10 cellular contexts compared by ENCODE assay signal in genomic region chr19:16002380-16002779, GRCh38. TPM values are rescaled to one million over a fixed set of nuclear protein-coding genes. Genes with fewer than 3 reads are reported as not detected.
DNase-seq lines count a peak whose midpoint lies in the region; ATAC-seq and TF ChIP-seq lines count a peak whose summit lies in the region.
"Had no signal": no experiment of that assay in that cellular context is flagged by ENCODE, and none has a peak within 500 bp of the region (broad histone marks: within the 10 kb centered on the region; RNA-seq: fewer than 3 reads in every experiment).

No MANE protein-coding gene starts in this region.

- POLR2A ChIA-PET in HCT116 (lab: Charles Lee), result no interaction called here

- TF ChIP-seq CTCF in HCT116 (IDR thresholded peaks at IDR 0.05 in 2 of 3, conservative IDR thresholded peaks at IDR 0.05 in 1 of 3; ENCODE audit: borderline replicate concordance in 1 of 3, insufficient read depth in 1 of 3, low read depth in 2 of 3, low read length in 2 of 3) (no peak), fibroblast of the aortic adventitia (IDR thresholded peaks at IDR 0.05; ENCODE audit: insufficient read depth, low read length) (no peak)

- H3K79me2 ChIP-seq in HCT116 (ENCODE audit: insufficient read depth, low read length), result no peaks in the 10 kb centered on the region

- no peak for TF ChIP-seq RAD21 in HCT116 (IDR thresholded peaks at IDR 0.05; ENCODE audit: low read depth)

- in situ Hi-C loops in ACHN (cut with HindIII; ENCODE audit: low pct_ligation_motif_present, low pct_unique_long_range_greater_than_20kb, low sequenced_read_pairs), result no loop called here

- intact Hi-C loops in HCT116 (cut with micrococcal nuclease), result no loop called here

- H4K20me1 ChIP-seq in HCT116 (ENCODE audit: insufficient read depth), result no peaks in the 10 kb centered on the region

- no TSS peak for BruUV-seq in HCT116 (replicated peaks; lab: Mats Ljungman, UMichigan)

- CTCF ChIA-PET in HCT116 (lab: Charles Lee), result no interaction called here

- no peak overlapping the region for H3K27ac ChIP-seq in HCT116 (ENCODE audit: low read depth, low read length)
- no peak overlapping the region for H3K27ac ChIP-seq in SJCRH30

- TF ChIP-seq POLR2A in HCT116 (IDR thresholded peaks at IDR 0.05; ENCODE audit: borderline replicate concordance, extremely low read depth, insufficient read depth, insufficient read length), result no peak

- H3K9me2 ChIP-seq in HCT116 (ENCODE audit: insufficient read depth), result no peaks in the 10 kb centered on the region

- peak overlapping the region; percentile 7; the same call in 1 of the 2 replicates for H3K4me2 ChIP-seq in HCT116 (ENCODE audit: low read length)

- no peak for ATAC-seq in HCT116
- ATAC-seq in SK-N-SH treated with all-trans-retinoic acid at 6 μM for 48 hours, result peak; percentile 45
- ATAC-seq in GM18519 (IDR thresholded peaks at IDR 0.05; ENCODE audit: low FRiP score, unreplicated experiment), result no peak
- ATAC-seq in HG02763 (IDR thresholded peaks at IDR 0.05; ENCODE audit: unreplicated experiment), result no peak

- H3K4me3 ChIP-seq in HCT116 (replicated peaks in 1 of 2; ENCODE audit: low read depth in 1 of 2, low read length in 2 of 2) (no peak overlapping the region), fibroblast of the aortic adventitia (ENCODE audit: low read depth, low read length) (peak overlapping the region; percentile 54), skeletal muscle cell (ENCODE audit: low read depth, low read length) (peak overlapping the region; percentile 41), SJCRH30 (no peak overlapping the region)

- DNase-seq in HCT116 (ENCODE audit: low read depth, low spot score) (no peak), fibroblast of the aortic adventitia (ENCODE audit: low read depth) (no peak), skeletal muscle cell (ENCODE audit: low read depth) (no peak), ACHN (no peak), SJCRH30 (no peak)
- DNase-seq: mesendoderm had no signal

- H3K9me3 ChIP-seq in HCT116 (ENCODE audit: control insufficient read depth in 1 of 2, insufficient read depth in 1 of 2, low read depth in 1 of 2, low read length in 2 of 2) (no peaks in the 10 kb centered on the region), SJCRH30 (replicated peaks) (no peaks in the 10 kb centered on the region)

- H3K4me1 ChIP-seq in HCT116 (ENCODE audit: control insufficient read depth in 1 of 2, insufficient read depth in 2 of 2, low read length in 2 of 2) (peaks cover 0 to 5% of the 10 kb centered on the region in 2 experiments; a peak in 1 of 4 replicates), SJCRH30 (no peaks in the 10 kb centered on the region)

- H3K36me3 ChIP-seq in HCT116 (ENCODE audit: control insufficient read depth in 1 of 2, insufficient read depth in 2 of 2, low read length in 2 of 2), result no peaks in the 10 kb centered on the region
- H3K36me3 ChIP-seq in SJCRH30, result no peaks in the 10 kb centered on the region

- H3K27me3 ChIP-seq in HCT116 (ENCODE audit: insufficient read depth, low read length) (no peaks in the 10 kb centered on the region), SJCRH30 (peaks cover 14% of the 10 kb centered on the region; the same call in 1 of the 2 replicates)

- H2AFZ ChIP-seq in HCT116 (ENCODE audit: low read depth, low read length, poor library complexity, severe bottlenecking), result no peak overlapping the region

- no peak overlapping the region for H3K9ac ChIP-seq in HCT116 (ENCODE audit: low read length)

- RAD21 ChIA-PET in HCT116 (lab: Charles Lee; ENCODE audit: low non-redundant PET in 1 of 2, low total read pairs in 2 of 2, uncharacterized antibody in 2 of 2, unreplicated experiment in 2 of 2), result no interaction called here

TF ChIP-seq in HCT116, 20 proteins besides CTCF, POLR2A, EP300 and RAD21 (continues in another document):
- TF ChIP-seq YY1 (IDR thresholded peaks at IDR 0.05; ENCODE audit: extremely low read depth, insufficient replicate concordance, low read depth, low read length) (no peak), ELF1 (IDR thresholded peaks at IDR 0.05; ENCODE audit: borderline replicate concordance, low read depth) (no peak), JUND (IDR thresholded peaks at IDR 0.05) (no peak), POLR2AphosphoS5 (IDR thresholded peaks at IDR 0.05; ENCODE audit: low read depth, low read length) (no peak), SP1 (IDR thresholded peaks at IDR 0.05; ENCODE audit: low read depth) (no peak), CBX3 (IDR thresholded peaks at IDR 0.05; ENCODE audit: low read depth) (no peak), SIN3A (IDR thresholded peaks at IDR 0.05; ENCODE audit: low read depth) (no peak), TCF7L2 (IDR thresholded peaks at IDR 0.05; ENCODE audit: borderline replicate concordance, extremely low read depth, insufficient read depth, insufficient read length) (no peak), ZBTB33 (IDR thresholded peaks at IDR 0.05; ENCODE audit: extremely low read depth, insufficient replicate concordance, low read length) (no peak), ZFX (IDR thresholded peaks at IDR 0.05) (no peak), EZH2phosphoT487 (IDR thresholded peaks at IDR 0.05; ENCODE audit: borderline replicate concordance) (no peak), EGR1 (IDR thresholded peaks at IDR 0.05; ENCODE audit: low read depth) (no peak), MAX (IDR thresholded peaks at IDR 0.05) (no peak), EZH2 (IDR thresholded peaks at IDR 0.05) (no peak)

TF ChIP-seq in SK-N-SH treated with all-trans-retinoic acid at 6 μM for 48 hours, 23 proteins besides CTCF, POLR2A, EP300 and RAD21:
- no peak for TF ChIP-seq TSHZ2 (CRISPR knock-in tag; IDR thresholded peaks at IDR 0.05)

RNA-seq across cellular contexts. Expression of gene OR10H4, which starts 53.6 kb away (rescaled TPM):
- total RNA-seq in HCT116 (2021; ENCODE audit: unreplicated experiment) (not detected), fibroblast of the aortic adventitia (ENCODE audit: low replicate concordance) (not detected in 2 replicates)
- not detected in 2 replicates for polyA plus RNA-seq in HCT116 (2012)
- not detected in 2 replicates for total RNA-seq in SJCRH30 (2014; rRNA removed; shearing (Covaris generic))
- total RNA-seq: bronchial epithelial cell had no signal

Comparison
In these comparisons a context has a peak if more than half of its experiments do, and no peak if none do; other contexts are left out.
1. H3K4me3 ChIP-seq: peak in fibroblast of the aortic adventitia (single experiment) and skeletal muscle cell (single experiment); none in HCT116 (0 of 2) and SJCRH30 (single experiment).